25 cellular contexts compared by ENCODE assay signal in the genomic region with DNA sequence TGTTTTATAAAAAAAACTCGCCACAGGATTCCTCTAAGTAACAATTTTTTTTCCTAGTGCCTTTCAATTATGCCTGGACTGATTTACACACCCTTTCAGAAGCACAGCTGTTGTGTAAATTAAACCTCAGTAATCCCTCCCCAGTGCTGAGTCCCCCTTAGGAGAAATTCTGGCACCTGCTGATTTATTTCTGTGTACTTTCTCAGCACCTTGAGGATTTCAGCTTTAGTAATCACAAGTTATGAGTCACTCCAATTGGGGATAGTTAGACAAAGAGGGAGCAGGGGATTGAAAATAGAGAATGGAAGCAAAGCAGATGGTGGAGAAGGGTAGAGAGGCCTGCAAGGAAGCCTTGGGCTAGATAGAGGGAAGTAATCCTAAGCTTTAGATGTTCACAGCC.
DNase-seq lines count a peak whose midpoint lies in the region; ATAC-seq and TF ChIP-seq lines count a peak whose summit lies in the region.
"Had no signal": no experiment of that assay in that cellular context is flagged by ENCODE, and none has a peak within 500 bp of the region (broad histone marks: within the 10 kb centered on the region; RNA-seq: fewer than 3 reads in every experiment).

No MANE protein-coding gene starts in this region.

- H3K4me1 Mint-ChIP-seq in WTC11 = no peaks in the 10 kb centered on the region

- no peak overlapping the region for H3K27ac Mint-ChIP-seq in WTC11
- H3K27ac Mint-ChIP-seq: activated naive CD4-positive, alpha-beta T cell treated with anti-CD3 and anti-CD28 coated beads for 36 hours; activated T-cell treated with anti-CD3 and anti-CD28 coated beads, Interleukin-2, amount 50 U/mL, for 72 hours; H9 had no signal

- H3K4me3 ChIP-seq in HAP-1 (no peak overlapping the region), epithelial cell of proximal tubule (ENCODE audit: low read depth, low read length) (no peak overlapping the region), colonic mucosa (no peak overlapping the region)
- H3K4me3 ChIP-seq: left ventricle myocardium inferior, SK-N-MC, uterus had no signal

- no peaks in the 10 kb centered on the region for H3K9me3 Mint-ChIP-seq in WTC11
- H3K9me3 Mint-ChIP-seq: activated naive CD4-positive, alpha-beta T cell treated with anti-CD3 and anti-CD28 coated beads for 36 hours; activated T-cell treated with anti-CD3 and anti-CD28 coated beads, Interleukin-2, amount 50 U/mL, for 72 hours; H9 had no signal

- in situ Hi-C loops in HAP-1 (cut with MboI; ENCODE audit: low sequenced_read_pairs) = no loop called here

- H3K9ac ChIP-seq in colonic mucosa (ENCODE audit: low read depth in 2 of 2, low read length in 2 of 2) = no peak overlapping the region

- ATAC-seq in WTC11 = no peak
- ATAC-seq: activated T-cell treated with anti-CD3 and anti-CD28 coated beads, Interleukin-2, amount 50 U/mL, for 72 hours had no signal

- intact Hi-C loops in colonic mucosa (cut with DNase I) = no loop called here

- no peak overlapping the region for H3K27ac ChIP-seq in colonic mucosa
- H3K27ac ChIP-seq: C4-2B, left ventricle myocardium inferior, SK-N-MC had no signal

- DNase-seq in A172 (ENCODE audit: low spot score) (peak; percentile 44), HAP-1 (ENCODE audit: low spot score in 2 of 2) (peak; percentile 49 to 75), NCI-H524 treated with DMSO at 0.1 percent for 48 hours (lab: John Stamatoyannopoulos, UW) (peak; percentile 98), epithelial cell of proximal tubule (ENCODE audit: low read depth) (peak; percentile 9), WTC11 (ENCODE audit: low spot score) (no peak), iPS-NIHi7 (ENCODE audit: extremely low spot score) (no peak), colonic mucosa (no peak)
- no peak for DNase-seq in activated CD8-positive, alpha-beta memory T cell treated with anti-CD3 and anti-CD28 coated beads, Interleukin-2, amount 50 U/mL, for 4 hours
- DNase-seq: ACHN; activated CD8-positive, alpha-beta memory T cell treated with anti-CD3 and anti-CD28 coated beads for 24 hours; activated naive CD4-positive, alpha-beta T cell treated with anti-CD3 and anti-CD28 coated beads for 36 hours; activated T-cell treated with anti-CD3 and anti-CD28 coated beads, Interleukin-2, amount 50 U/mL, for 72 hours; Calu3; caudate nucleus; dermis blood vessel endothelial cell; H9; head of caudate nucleus; left ventricle myocardium inferior; MM.1S; NCI-H187; NK-92 treated with Interleukin-12 subunit alpha and Interleukin-12 subunit beta, amount 100 ng/mL, for 24 hours; posterior cingulate gyrus; uterus had no signal

- no peaks in the 10 kb centered on the region for H3K36me3 Mint-ChIP-seq in WTC11

- H3K36me3 ChIP-seq in HAP-1 (replicated peaks) (no peaks in the 10 kb centered on the region), colonic mucosa (no peaks in the 10 kb centered on the region)
- H3K36me3 ChIP-seq: left ventricle myocardium inferior, uterus had no signal

- TF ChIP-seq CTCF in epithelial cell of proximal tubule (conservative IDR thresholded peaks at IDR 0.05; ENCODE audit: low read depth, low read length) (no peak), WTC11 (IDR thresholded peaks at IDR 0.05) (no peak), colonic mucosa (IDR thresholded peaks at IDR 0.05) (no peak)

- POLR2A ChIA-PET in WTC11 (lab: Charles Lee) = interaction anchor here (1.4 kb wide), 1 partner anchor 9 kb away, joined by 3 read pairs; no protein-coding TSS in a partner anchor

- H3K9me3 ChIP-seq in HAP-1 (no peaks in the 10 kb centered on the region), colonic mucosa (no peaks in the 10 kb centered on the region)
- H3K9me3 ChIP-seq: left ventricle myocardium inferior, uterus had no signal

- H3K4me3 Mint-ChIP-seq in WTC11 = no peak overlapping the region
- H3K4me3 Mint-ChIP-seq: activated naive CD4-positive, alpha-beta T cell treated with anti-CD3 and anti-CD28 coated beads for 36 hours; activated T-cell treated with anti-CD3 and anti-CD28 coated beads, Interleukin-2, amount 50 U/mL, for 72 hours; H9 had no signal

- H3K27me3 ChIP-seq in HAP-1 (ENCODE audit: low read depth) (no peaks in the 10 kb centered on the region), colonic mucosa (no peaks in the 10 kb centered on the region)
- H3K27me3 ChIP-seq: uterus had no signal

- 0 out of 2 replicates have a peak, but pooled peaks cover 2% of the 10 kb centered on the region for H3K27me3 Mint-ChIP-seq in WTC11 (ENCODE audit: low read depth)

- CTCF ChIA-PET in WTC11 (lab: Charles Lee) = interaction anchor here (1.8 kb wide), 1 partner anchor 9 kb away, joined by 9 read pairs; no protein-coding TSS in a partner anchor

- H3K4me1 ChIP-seq in HAP-1 (peaks cover 10% of the 10 kb centered on the region; the same call in 1 of the 2 replicates), colonic mucosa (no peaks in the 10 kb centered on the region)
- H3K4me1 ChIP-seq: uterus had no signal

TF ChIP-seq in WTC11, 78 proteins besides CTCF, POLR2A, EP300 and RAD21:
- TF ChIP-seq CDX4 (CRISPR knock-in tag; IDR thresholded peaks at IDR 0.05; ENCODE audit: borderline replicate concordance) = no peak
- TF ChIP-seq GTF2I (CRISPR knock-in tag; conservative IDR thresholded peaks at IDR 0.05) = no peak
- TF ChIP-seq ZNF121 (CRISPR knock-in tag; IDR thresholded peaks at IDR 0.05) = no peak
- TF ChIP-seq NR3C1 (CRISPR knock-in tag; conservative IDR thresholded peaks at IDR 0.05; ENCODE audit: low read depth) = no peak
- TF ChIP-seq MYBL2 (CRISPR knock-in tag; IDR thresholded peaks at IDR 0.05) = no peak
- no peak for TF ChIP-seq TEAD1 (CRISPR knock-in tag; IDR thresholded peaks at IDR 0.05)
- TF ChIP-seq, protein P1, sequence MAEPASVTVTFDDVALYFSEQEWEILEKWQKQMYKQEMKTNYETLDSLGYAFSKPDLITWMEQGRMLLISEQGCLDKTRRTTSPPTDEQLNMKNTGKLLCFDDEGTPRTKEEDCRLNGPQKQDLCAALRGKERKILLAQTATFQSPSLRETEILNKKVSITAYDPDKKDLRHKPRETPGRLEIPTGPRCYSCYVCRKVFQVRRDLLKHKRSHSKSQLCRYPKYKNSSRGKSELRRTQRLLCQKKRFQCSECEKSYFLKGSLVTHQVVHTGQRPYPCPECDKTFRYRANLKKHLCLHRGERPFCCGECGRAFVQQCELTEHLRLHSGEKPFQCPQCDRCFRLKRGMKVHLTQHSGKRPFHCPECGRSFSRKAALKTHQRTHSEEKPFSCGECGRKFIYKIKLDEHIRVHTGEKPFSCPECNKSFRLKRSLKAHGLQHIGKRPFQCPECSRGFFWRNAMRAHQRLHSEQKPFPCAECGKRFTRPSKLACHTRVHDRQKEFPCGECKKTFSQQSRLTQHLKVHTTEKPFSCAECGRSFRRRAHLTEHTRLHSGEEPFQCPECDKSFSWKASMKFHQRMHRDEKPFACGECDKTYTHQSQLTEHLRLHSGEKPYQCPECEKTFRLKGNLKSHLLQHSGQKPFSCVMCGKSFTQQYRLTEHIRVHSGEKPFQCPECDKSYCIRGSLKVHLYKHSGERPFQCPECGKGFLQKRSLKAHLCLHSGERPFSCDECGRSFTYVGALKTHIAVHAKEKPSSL (CRISPR knock-in tag; conservative IDR thresholded peaks at IDR 0.05) = no peak
TF ChIP-seq in WTC11: peak in this region for 0.

Comparison
In these comparisons a context has a peak if more than half of its experiments do, and no peak if none do; other contexts are left out.
1. DNase-seq: peak in A172 (single experiment), HAP-1 (2 of 2), NCI-H524 treated with DMSO at 0.1 percent for 48 hours (single experiment) and epithelial cell of proximal tubule (single experiment); none in activated CD8-positive, alpha-beta memory T cell treated with anti-CD3 and anti-CD28 coated beads, Interleukin-2, amount 50 U/mL, for 4 hours (single experiment), WTC11 (single experiment), iPS-NIHi7 (single experiment) and colonic mucosa (single experiment).